Comparison of ENCODE assay signal across 1 cellular context in genomic region chr7:142863891-142864685, GRCh38.
TF ChIP-seq lines count a peak whose summit lies in the region.

No MANE protein-coding gene starts in this region.

TF ChIP-seq in H1, 55 proteins besides CTCF, POLR2A, EP300 and RAD21:
- TF ChIP-seq SUZ12 (IDR thresholded peaks at IDR 0.05; ENCODE audit: low read length) (no peak), RNF2 (IDR thresholded peaks at IDR 0.05; ENCODE audit: borderline replicate concordance, low read depth, low read length, missing control alignments, poor library complexity, severe bottlenecking) (no peak), SIN3A (conservative IDR thresholded peaks at IDR 0.05 in 1 of 2, IDR thresholded peaks at IDR 0.05 in 1 of 2; ENCODE audit: low read depth in 1 of 2, low read length in 2 of 2) (no peak), KDM4A (IDR thresholded peaks at IDR 0.05; ENCODE audit: low read depth, low read length, severe bottlenecking) (no peak), SIX5 (IDR thresholded peaks at IDR 0.05; ENCODE audit: low read depth, low read length) (no peak), E2F6 (IDR thresholded peaks at IDR 0.05) (no peak)
